15 cellular contexts compared by ENCODE assay signal in genomic region chr19:17225051-17225450, GRCh38. TPM values are rescaled to one million over a fixed set of nuclear protein-coding genes. Genes with fewer than 3 reads are reported as not detected.
DNase-seq lines count a peak whose midpoint lies in the region; ATAC-seq and TF ChIP-seq lines count a peak whose summit lies in the region.
"Had no signal": no experiment of that assay in that cellular context is flagged by ENCODE, and none has a peak within 500 bp of the region (broad histone marks: within the 10 kb centered on the region; RNA-seq: fewer than 3 reads in every experiment).

No MANE protein-coding gene starts in this region.

- no peaks in the 10 kb centered on the region; the same call in 1 of the 2 replicates for H3K27me3 ChIP-seq in MM.1S (replicated peaks; ENCODE audit: insufficient read depth, low read length)
- H3K27me3 ChIP-seq: breast epithelium had no signal

- DNase-seq in activated naive CD4-positive, alpha-beta T cell treated with anti-CD3 and anti-CD28 coated beads, Interleukin-2, amount 10 ng/mL, durations not matched to agents 7 days and 5 days, result no peak
- no peak for DNase-seq in activated naive CD4-positive, alpha-beta T cell treated with Interleukin-2 at 50 U/mL for 16 hours
- no peak for DNase-seq in LNCaP clone FGC (ENCODE audit: low read depth)
- DNase-seq in chondrocyte (ENCODE audit: low spot score), result no peak
- DNase-seq in stimulated activated effector memory CD8-positive, alpha-beta T cell treated with anti-CD3 and anti-CD28 coated beads, Interleukin-12 subunit alpha, Interleukin-12 subunit beta, amount 100 ng/mL, for 72 hours (ENCODE audit: low spot score in 2 of 2), result no peak
- DNase-seq in MM.1S, result no peak
- DNase-seq in germinal center (ENCODE audit: low spot score), result no peak
- DNase-seq in putamen (ENCODE audit: low spot score), result no peak
- DNase-seq: effector memory CD4-positive, alpha-beta T cell; foreskin fibroblast; NCI-H1092 treated with DMSO at 0.1 percent for 48 hours; NCI-H345 had no signal

- peaks cover 4% of the 10 kb centered on the region; the same call in 1 of the 2 replicates for H3K4me1 ChIP-seq in MM.1S (ENCODE audit: low read length)
- H3K4me1 ChIP-seq: breast epithelium had no signal

- H3K4me3 Mint-ChIP-seq in activated naive CD4-positive, alpha-beta T cell treated with anti-CD3 and anti-CD28 coated beads, Interleukin-2, amount 10 ng/mL, durations not matched to agents 7 days and 5 days, result peak overlapping the region; percentile 84
- peak overlapping the region; percentile 50 for H3K4me3 Mint-ChIP-seq in chondrocyte (ENCODE audit: unreplicated experiment)
- H3K4me3 Mint-ChIP-seq in stimulated activated effector memory CD8-positive, alpha-beta T cell treated with anti-CD3 and anti-CD28 coated beads, Interleukin-12 subunit alpha, Interleukin-12 subunit beta, amount 100 ng/mL, for 72 hours, result peak overlapping the region; percentile 80

- H3K36me3 ChIP-seq in MM.1S (replicated peaks; ENCODE audit: insufficient read depth, low read length), result no peaks in the 10 kb centered on the region
- H3K36me3 ChIP-seq: breast epithelium had no signal

- no peak overlapping the region for H3K4me2 ChIP-seq in MM.1S (ENCODE audit: low read depth, low read length)

- no peaks in the 10 kb centered on the region for H3K79me2 ChIP-seq in MM.1S (ENCODE audit: low read length)

- H2AFZ ChIP-seq in MM.1S (ENCODE audit: low read length), result no peak overlapping the region

- H3K9me3 ChIP-seq in MM.1S (replicated peaks; ENCODE audit: insufficient read depth, low read length), result no peaks in the 10 kb centered on the region
- H3K9me3 ChIP-seq: breast epithelium had no signal

- H3K9me2 ChIP-seq in MM.1S (replicated peaks; ENCODE audit: insufficient read depth, low read length), result no peaks in the 10 kb centered on the region

- ATAC-seq in stimulated activated effector memory CD8-positive, alpha-beta T cell treated with anti-CD3 and anti-CD28 coated beads, Interleukin-12 subunit alpha, Interleukin-12 subunit beta, amount 100 ng/mL, for 72 hours, result no peak
- ATAC-seq: GM12878 had no signal

- no peaks in the 10 kb centered on the region for H4K20me1 ChIP-seq in MM.1S (ENCODE audit: insufficient read depth, low read length)

- CTCF ChIA-PET in activated naive CD4-positive, alpha-beta T cell treated with anti-CD3 and anti-CD28 coated beads, Interleukin-2, amount 10 ng/mL, durations not matched to agents 7 days and 5 days (lab: Charles Lee), result no interaction called here

- H3K36me3 Mint-ChIP-seq in activated naive CD4-positive, alpha-beta T cell treated with anti-CD3 and anti-CD28 coated beads, Interleukin-2, amount 10 ng/mL, durations not matched to agents 7 days and 5 days, result peaks cover 8% of the 10 kb centered on the region
- H3K36me3 Mint-ChIP-seq in chondrocyte (ENCODE audit: low read depth), result no peaks in the 10 kb centered on the region
- H3K36me3 Mint-ChIP-seq in stimulated activated effector memory CD8-positive, alpha-beta T cell treated with anti-CD3 and anti-CD28 coated beads, Interleukin-12 subunit alpha, Interleukin-12 subunit beta, amount 100 ng/mL, for 72 hours, result peaks cover 5% of the 10 kb centered on the region

- peaks cover 15% of the 10 kb centered on the region for H3K4me1 Mint-ChIP-seq in activated naive CD4-positive, alpha-beta T cell treated with anti-CD3 and anti-CD28 coated beads, Interleukin-2, amount 10 ng/mL, durations not matched to agents 7 days and 5 days
- H3K4me1 Mint-ChIP-seq in chondrocyte (ENCODE audit: low read depth), result peaks cover 15% of the 10 kb centered on the region
- peaks cover 9% of the 10 kb centered on the region for H3K4me1 Mint-ChIP-seq in stimulated activated effector memory CD8-positive, alpha-beta T cell treated with anti-CD3 and anti-CD28 coated beads, Interleukin-12 subunit alpha, Interleukin-12 subunit beta, amount 100 ng/mL, for 72 hours

- H3K9ac ChIP-seq in MM.1S (ENCODE audit: low read length), result no peak overlapping the region

- H3K27ac ChIP-seq in MM.1S (ENCODE audit: low read length), result no peak overlapping the region

- TF ChIP-seq CTCF in LNCaP clone FGC (IDR thresholded peaks at IDR 0.05; ENCODE audit: control insufficient read depth, extremely low read depth, insufficient read depth), result no peak
- TF ChIP-seq CTCF in chondrocyte (IDR thresholded peaks at IDR 0.05), result no peak
- TF ChIP-seq CTCF in MM.1S (IDR thresholded peaks at IDR 0.05; ENCODE audit: low read length), result no peak

- peaks cover 4% of the 10 kb centered on the region for H3K27me3 Mint-ChIP-seq in activated naive CD4-positive, alpha-beta T cell treated with anti-CD3 and anti-CD28 coated beads, Interleukin-2, amount 10 ng/mL, durations not matched to agents 7 days and 5 days
- H3K27me3 Mint-ChIP-seq in chondrocyte (ENCODE audit: low read depth), result no peaks in the 10 kb centered on the region

- H3K9me3 Mint-ChIP-seq in activated naive CD4-positive, alpha-beta T cell treated with anti-CD3 and anti-CD28 coated beads, Interleukin-2, amount 10 ng/mL, durations not matched to agents 7 days and 5 days, result no peaks in the 10 kb centered on the region
- no peaks in the 10 kb centered on the region for H3K9me3 Mint-ChIP-seq in chondrocyte (ENCODE audit: low read depth)
- H3K9me3 Mint-ChIP-seq in stimulated activated effector memory CD8-positive, alpha-beta T cell treated with anti-CD3 and anti-CD28 coated beads, Interleukin-12 subunit alpha, Interleukin-12 subunit beta, amount 100 ng/mL, for 72 hours, result no peaks in the 10 kb centered on the region

- H3K4me3 ChIP-seq in LNCaP clone FGC (ENCODE audit: low read depth, low read length) (peak overlapping the region; percentile 64), MM.1S (ENCODE audit: low read length) (no peak overlapping the region)

- H3F3A ChIP-seq in MM.1S (ENCODE audit: insufficient read depth, low read length), result no peaks in the 10 kb centered on the region

- H3K27ac Mint-ChIP-seq in activated naive CD4-positive, alpha-beta T cell treated with anti-CD3 and anti-CD28 coated beads, Interleukin-2, amount 10 ng/mL, durations not matched to agents 7 days and 5 days, result no peak overlapping the region
- no peak overlapping the region for H3K27ac Mint-ChIP-seq in chondrocyte (ENCODE audit: unreplicated experiment)
- H3K27ac Mint-ChIP-seq in stimulated activated effector memory CD8-positive, alpha-beta T cell treated with anti-CD3 and anti-CD28 coated beads, Interleukin-12 subunit alpha, Interleukin-12 subunit beta, amount 100 ng/mL, for 72 hours, result no peak overlapping the region

RNA-seq across cellular contexts. Expression of gene OCEL1, which starts 1.0 kb away (rescaled TPM):
- total RNA-seq in chondrocyte, result 21.1 to 23.8 TPM (median 22.3 TPM) in 3 replicates

RNA-seq across cellular contexts. Expression of gene USE1, which starts 9.9 kb away (rescaled TPM):
- 27.3 to 31.7 TPM (median 29.9 TPM) in 3 replicates for total RNA-seq in chondrocyte

RNA-seq across cellular contexts. Expression of gene NR2F6, which starts 20.7 kb away (rescaled TPM):
- 31.9 to 45.0 TPM (median 43.7 TPM) in 3 replicates for total RNA-seq in chondrocyte

RNA-seq across cellular contexts. Expression of gene USHBP1, which starts 39.5 kb away (rescaled TPM):
- not detected in 3 replicates for total RNA-seq in chondrocyte
- total RNA-seq: SK-MEL-5 had no signal

RNA-seq across cellular contexts. Expression of gene BABAM1, which starts 42.2 kb away (rescaled TPM):
- total RNA-seq in chondrocyte, result 83.3 to 100 TPM (median 91.2 TPM) in 3 replicates
